ENCODE assay signal across 1 cellular context in genomic region chr5:92942762-92943161, GRCh38.
TF ChIP-seq lines count a peak whose summit lies in the region.

No MANE protein-coding gene starts in this region.

TF ChIP-seq in HepG2, 621 proteins besides CTCF, POLR2A, EP300 and RAD21 (continued from another document and continues in another):
- no peak for TF ChIP-seq BRF2 (CRISPR knock-in tag; IDR thresholded peaks at IDR 0.05)
- TF ChIP-seq ZNF550 (CRISPR knock-in tag; IDR thresholded peaks at IDR 0.05; ENCODE audit: borderline replicate concordance): no peak
- 0 out of 4 replicates have a peak, but pooled peaks of 1 of the 2 experiments have one; percentile 34 for TF ChIP-seq KLF16 (CRISPR knock-in tag; IDR thresholded peaks at IDR 0.05)
- no peak for TF ChIP-seq ZNF703 (CRISPR knock-in tag; IDR thresholded peaks at IDR 0.05; ENCODE audit: borderline replicate concordance)
- TF ChIP-seq ZNF564 (CRISPR knock-in tag; IDR thresholded peaks at IDR 0.05): no peak
- no peak for TF ChIP-seq ZNF782 (CRISPR knock-in tag; IDR thresholded peaks at IDR 0.05; ENCODE audit: borderline replicate concordance)
- TF ChIP-seq ZSCAN29 (CRISPR knock-in tag; conservative IDR thresholded peaks at IDR 0.05): no peak
- TF ChIP-seq SP5 (CRISPR knock-in tag; IDR thresholded peaks at IDR 0.05; ENCODE audit: borderline replicate concordance, low read depth): no peak
- TF ChIP-seq ZFP37 (CRISPR knock-in tag; IDR thresholded peaks at IDR 0.05; ENCODE audit: borderline replicate concordance): no peak
- no peak for TF ChIP-seq ZNF749 (CRISPR knock-in tag; IDR thresholded peaks at IDR 0.05; ENCODE audit: borderline replicate concordance)
- TF ChIP-seq HIC2 (CRISPR knock-in tag; IDR thresholded peaks at IDR 0.05; ENCODE audit: low read depth): no peak
- TF ChIP-seq POLR2AphosphoS5 (IDR thresholded peaks at IDR 0.05; ENCODE audit: low read depth, low read length): no peak
- no peak for TF ChIP-seq PREB (CRISPR knock-in tag; IDR thresholded peaks at IDR 0.05)
- no peak for TF ChIP-seq ESRRA (CRISPR knock-in tag; IDR thresholded peaks at IDR 0.05; ENCODE audit: low read depth)
- TF ChIP-seq CSRNP1 (CRISPR knock-in tag; IDR thresholded peaks at IDR 0.05): no peak
- no peak for TF ChIP-seq PAX8 (CRISPR knock-in tag; IDR thresholded peaks at IDR 0.05; ENCODE audit: borderline replicate concordance)
- no peak for TF ChIP-seq DZIP1 (CRISPR knock-in tag; IDR thresholded peaks at IDR 0.05)
- TF ChIP-seq SAP130 (CRISPR knock-in tag; IDR thresholded peaks at IDR 0.05; ENCODE audit: low read depth): peak; percentile 51
- TF ChIP-seq CHD4 (IDR thresholded peaks at IDR 0.05; ENCODE audit: borderline replicate concordance, low read length): no peak; the same call in 1 of the 2 replicates
- TF ChIP-seq KDM3A (CRISPR knock-in tag; IDR thresholded peaks at IDR 0.05; ENCODE audit: low read depth): no peak
- no peak for TF ChIP-seq SRF (IDR thresholded peaks at IDR 0.05; ENCODE audit: low read depth, low read length)
- no peak for TF ChIP-seq RFX1 (IDR thresholded peaks at IDR 0.05)
- TF ChIP-seq ELF3 (CRISPR knock-in tag; IDR thresholded peaks at IDR 0.05): peak; percentile 48; the same call in 1 of the 2 replicates
- no peak for TF ChIP-seq MYPOP (CRISPR knock-in tag; IDR thresholded peaks at IDR 0.05)
- no peak for TF ChIP-seq TOPORS (CRISPR knock-in tag; IDR thresholded peaks at IDR 0.05)
- no peak for TF ChIP-seq EEA1 (CRISPR knock-in tag; IDR thresholded peaks at IDR 0.05; ENCODE audit: borderline replicate concordance)
- peak; percentile 33; the same call in 1 of the 2 replicates for TF ChIP-seq ZNF878 (CRISPR knock-in tag; IDR thresholded peaks at IDR 0.05)
- no peak for TF ChIP-seq ZNF280D (CRISPR knock-in tag; IDR thresholded peaks at IDR 0.05)
- peak; percentile 76; the same call in 1 of the 2 replicates for TF ChIP-seq FOXK2 (IDR thresholded peaks at IDR 0.05)
- TF ChIP-seq ZNF644 (CRISPR knock-in tag; IDR thresholded peaks at IDR 0.05; ENCODE audit: low read depth): 0 out of 2 replicates have a peak, but pooled peaks have one; percentile 30
- TF ChIP-seq KDM5A (IDR thresholded peaks at IDR 0.05; ENCODE audit: borderline replicate concordance, low read length): no peak
- no peak for TF ChIP-seq ZNF720 (CRISPR knock-in tag; IDR thresholded peaks at IDR 0.05)
- TF ChIP-seq PCBP1 (IDR thresholded peaks at IDR 0.05; ENCODE audit: borderline replicate concordance, low read depth, low read length): no peak
- TF ChIP-seq ZNF275 (CRISPR knock-in tag; IDR thresholded peaks at IDR 0.05; ENCODE audit: borderline replicate concordance): no peak
- TF ChIP-seq TFDP1 (CRISPR knock-in tag; IDR thresholded peaks at IDR 0.05; ENCODE audit: borderline replicate concordance): no peak; the same call in 1 of the 2 replicates
- no peak for TF ChIP-seq ZBTB33 (CRISPR knock-in tag; IDR thresholded peaks at IDR 0.05)
- TF ChIP-seq ZNF468 (CRISPR knock-in tag; IDR thresholded peaks at IDR 0.05): no peak
- no peak for TF ChIP-seq STAT6 (CRISPR knock-in tag; IDR thresholded peaks at IDR 0.05; ENCODE audit: borderline replicate concordance)
- TF ChIP-seq KAT7 (CRISPR knock-in tag; IDR thresholded peaks at IDR 0.05; ENCODE audit: borderline replicate concordance): no peak
- no peak for TF ChIP-seq RFX5 (IDR thresholded peaks at IDR 0.05; ENCODE audit: low read depth, low read length)
- TF ChIP-seq ZNF224 (CRISPR knock-in tag; IDR thresholded peaks at IDR 0.05): no peak
- TF ChIP-seq ZNF652 (CRISPR knock-in tag; IDR thresholded peaks at IDR 0.05; ENCODE audit: borderline replicate concordance, low read depth): no peak
- 0 out of 2 replicates have a peak, but pooled peaks have one; percentile 26 for TF ChIP-seq PPARG (CRISPR knock-in tag; conservative IDR thresholded peaks at IDR 0.05)
